ENCODE assay signal across 1 cellular context in the genomic region with DNA sequence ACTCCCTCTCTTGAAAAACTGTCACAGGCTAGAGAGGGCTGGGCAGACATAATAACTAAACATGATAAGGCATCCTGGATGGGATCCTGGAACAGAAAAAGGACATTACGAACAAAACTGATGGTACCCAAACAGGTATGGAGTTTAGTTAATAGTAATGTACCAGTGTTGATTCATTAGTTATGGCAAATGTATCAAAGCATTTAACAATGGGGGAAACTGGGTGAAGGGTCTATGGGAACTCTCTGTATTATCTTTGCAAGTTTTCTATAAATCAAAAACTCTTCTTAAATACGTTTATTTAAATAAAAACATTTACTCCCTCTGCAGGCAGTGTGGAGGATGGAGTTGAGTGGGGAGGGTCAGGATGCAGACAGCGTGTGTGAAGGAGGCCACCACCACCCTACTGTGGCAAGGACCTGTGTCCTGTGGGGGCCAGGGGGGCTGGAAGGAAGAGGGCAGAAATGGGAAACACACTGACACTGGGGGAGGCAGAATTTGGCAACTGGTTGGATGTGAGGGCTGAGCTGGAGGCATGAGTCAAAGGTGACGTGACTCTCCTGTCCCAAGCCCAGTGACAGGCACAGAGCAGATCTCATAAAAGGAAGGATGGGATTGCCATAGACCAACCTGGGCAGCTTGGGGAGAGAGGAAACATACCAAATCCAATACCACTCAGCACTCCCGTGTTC.
TF ChIP-seq lines count a peak whose summit lies in the region.

No MANE protein-coding gene starts in this region.

TF ChIP-seq in H1, 55 proteins besides CTCF, POLR2A, EP300 and RAD21 (continued from another document):
- TF ChIP-seq SAP30 (IDR thresholded peaks at IDR 0.05; ENCODE audit: insufficient read depth, insufficient replicate concordance, low read length) (no peak), TAF1 (IDR thresholded peaks at IDR 0.05; ENCODE audit: low read depth, low read length) (no peak), SP1 (IDR thresholded peaks at IDR 0.05; ENCODE audit: low read depth, low read length) (no peak), CBX5 (IDR thresholded peaks at IDR 0.05; ENCODE audit: low read depth, low read length) (no peak), CEBPB (IDR thresholded peaks at IDR 0.05; ENCODE audit: low read depth, low read length) (no peak), CTBP2 (IDR thresholded peaks at IDR 0.05; ENCODE audit: borderline replicate concordance, insufficient read depth, insufficient read length, low read length) (no peak), TEAD4 (IDR thresholded peaks at IDR 0.05; ENCODE audit: low read depth, low read length) (no peak), CBX8 (IDR thresholded peaks at IDR 0.05; ENCODE audit: borderline replicate concordance, low read depth, low read length) (no peak), EGR1 (IDR thresholded peaks at IDR 0.05; ENCODE audit: borderline replicate concordance, low read depth, low read length) (no peak), POU5F1 (IDR thresholded peaks at IDR 0.05; ENCODE audit: low read depth, low read length) (no peak), MAFK (IDR thresholded peaks at IDR 0.05; ENCODE audit: low read depth, low read length) (no peak), SP2 (IDR thresholded peaks at IDR 0.05; ENCODE audit: low read length) (no peak)
TF ChIP-seq in H1: peak in this region for 0.
